20 cellular contexts compared by ENCODE assay signal in the genomic region with DNA sequence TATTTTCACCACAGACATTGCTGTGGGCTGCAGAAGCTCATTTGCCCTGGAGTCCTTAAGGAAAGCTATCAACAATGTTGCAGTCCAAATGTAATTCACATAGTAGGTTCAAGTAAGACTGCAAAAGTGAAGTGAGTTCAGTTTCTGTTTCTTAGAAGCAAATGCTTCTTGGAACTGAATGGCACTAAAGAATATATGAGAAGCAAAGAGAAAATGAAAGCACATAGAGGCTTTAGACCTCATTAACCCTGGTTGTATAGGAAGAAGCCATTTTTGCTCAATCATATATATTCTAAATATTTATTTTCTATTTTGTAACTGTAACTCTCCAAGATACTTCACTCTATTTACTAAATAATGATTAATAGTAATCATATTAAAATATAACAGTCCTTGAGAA.
DNase-seq lines count a peak whose midpoint lies in the region; ATAC-seq, FAIRE-seq and TF ChIP-seq lines count a peak whose summit lies in the region.
"Had no signal": no experiment of that assay in that cellular context is flagged by ENCODE, and none has a peak within 500 bp of the region (broad histone marks: within the 10 kb centered on the region; RNA-seq: fewer than 3 reads in every experiment).

No MANE protein-coding gene starts in this region.

- peak; percentile 7 for DNase-seq in NCI-H2196 (lab: John Stamatoyannopoulos, UW; ENCODE audit: unreplicated experiment)
- no peak for DNase-seq in NCI-H2196 treated with DMSO at 0.1 percent for 48 hours (lab: John Stamatoyannopoulos, UW; ENCODE audit: unreplicated experiment)
- no peak for DNase-seq in Karpas-422
- peak; percentile 52 for DNase-seq in mesenchymal stem cell
- no peak for DNase-seq in HepG2 (ENCODE audit: low spot score)
- no peak for DNase-seq in left lung
- no peak for DNase-seq in HuH-7 (ENCODE audit: low spot score)
- DNase-seq: activated CD4-positive, alpha-beta T cell treated with anti-CD3 and anti-CD28 coated beads for 36 hours; activated T-cell treated with anti-CD3 and anti-CD28 coated beads, Interleukin-2, amount 50 U/mL, for 72 hours; adrenal gland; CD8-positive, alpha-beta memory T cell; colonic mucosa; left colon; NCI-H1105 treated with DMSO at 0.1 percent for 48 hours; NCI-H446; pancreas; Peyer's patch had no signal

- no peaks in the 10 kb centered on the region for H3K27me3 ChIP-seq in Karpas-422 (ENCODE audit: low read length)
- no peaks in the 10 kb centered on the region for H3K27me3 ChIP-seq in mesenchymal stem cell (ENCODE audit: control insufficient read depth in 1 of 2, insufficient read depth in 1 of 2, low read length in 2 of 2)
- H3K27me3 ChIP-seq in HepG2 (ENCODE audit: control insufficient read depth in 1 of 2, insufficient read depth in 2 of 2, low read length in 2 of 2) = no peaks in the 10 kb centered on the region
- H3K27me3 ChIP-seq in left lung = no peaks in the 10 kb centered on the region
- H3K27me3 ChIP-seq: adrenal gland, colonic mucosa, pancreas, Peyer's patch had no signal

- no peaks in the 10 kb centered on the region for H4K20me1 ChIP-seq in Karpas-422 (ENCODE audit: insufficient read depth, low read depth, low read length)
- H4K20me1 ChIP-seq in HepG2 (ENCODE audit: insufficient read depth, low read length) = no peaks in the 10 kb centered on the region

- no peak overlapping the region for H3K18ac ChIP-seq in mesenchymal stem cell (ENCODE audit: low read depth in 1 of 2, low read length in 2 of 2)

- BruUV-seq in HepG2 (replicated peaks; lab: Mats Ljungman, UMichigan) = no TSS peak

- ATAC-seq in GM21723 (IDR thresholded peaks at IDR 0.05; ENCODE audit: unreplicated experiment) (peak; percentile 80), HepG2 (no peak), left lung (no peak)
- ATAC-seq: activated CD4-positive, alpha-beta T cell treated with anti-CD3 and anti-CD28 coated beads for 36 hours; activated T-cell treated with anti-CD3 and anti-CD28 coated beads, Interleukin-2, amount 50 U/mL, for 72 hours; left colon; pancreas had no signal

- H3K4me2 ChIP-seq in Karpas-422 (ENCODE audit: low read depth, low read length, poor library complexity, severe bottlenecking) = peak overlapping the region; percentile 8
- no peak overlapping the region for H3K4me2 ChIP-seq in mesenchymal stem cell (ENCODE audit: low read length, poor library complexity, severe bottlenecking)
- no peak overlapping the region for H3K4me2 ChIP-seq in HepG2 (ENCODE audit: low read depth, low read length)
- H3K4me2 ChIP-seq: smooth muscle cell had no signal

- no peak overlapping the region for H3K4ac ChIP-seq in mesenchymal stem cell (ENCODE audit: low read depth in 1 of 2, low read length in 2 of 2)

- H3K27ac ChIP-seq in Karpas-422 (ENCODE audit: low read length) = no peak overlapping the region
- no peak overlapping the region for H3K27ac ChIP-seq in mesenchymal stem cell (ENCODE audit: low read length, poor library complexity, severe bottlenecking)
- H3K27ac ChIP-seq in HepG2 (ENCODE audit: extremely low read length, insufficient read depth, low read length) = no peak overlapping the region
- no peak overlapping the region for H3K27ac ChIP-seq in left lung
- H3K27ac ChIP-seq: adrenal gland, colonic mucosa, pancreas, Peyer's patch had no signal

- no peak for TF ChIP-seq POLR2A in HepG2 (IDR thresholded peaks at IDR 0.05; ENCODE audit: insufficient read depth in 1 of 2, low read depth in 2 of 2, low read length in 2 of 2)

- POLR2A ChIA-PET in HepG2 (lab: Yijun Ruan, JAX) = no interaction called here

- no peak for FAIRE-seq in HepG2 (lab: Jason Lieb, UNC)

- H3K4me1 ChIP-seq in Karpas-422 (ENCODE audit: low read length) (peaks cover 5% of the 10 kb centered on the region; the same call in 1 of the 2 replicates), mesenchymal stem cell (ENCODE audit: control insufficient read depth, insufficient read depth, low read depth, low read length) (no peaks in the 10 kb centered on the region), HepG2 (ENCODE audit: insufficient read depth, low read length) (no peaks in the 10 kb centered on the region), left lung (no peaks in the 10 kb centered on the region)
- H3K4me1 ChIP-seq: colonic mucosa, HAP-1, pancreas, Peyer's patch had no signal

- in situ Hi-C loops in HepG2 (cut with HindIII; ENCODE audit: extremely low pct_ligation_motif_present, low pct_unique_long_range_greater_than_20kb) = no loop called here

- no peak for TF ChIP-seq CTCF in HepG2 (CRISPR knock-in tag; IDR thresholded peaks at IDR 0.05)
- no peak for TF ChIP-seq CTCF in left lung (IDR thresholded peaks at IDR 0.05)

- H3K9me2 ChIP-seq in Karpas-422 (replicated peaks; ENCODE audit: insufficient read depth, low read length) = no peaks in the 10 kb centered on the region

- no peak for TF ChIP-seq EP300 in HepG2 (IDR thresholded peaks at IDR 0.05; ENCODE audit: low read depth in 2 of 2, low read length in 2 of 2)
- TF ChIP-seq EP300 in HepG2 (CRISPR knock-in tag; IDR thresholded peaks at IDR 0.05; ENCODE audit: borderline replicate concordance) = no peak

- H2AK5ac ChIP-seq in mesenchymal stem cell (ENCODE audit: low read length, severe bottlenecking) = no peak overlapping the region

- H3K9me3 ChIP-seq in Karpas-422 (ENCODE audit: low read length) (peaks cover under 1% of the 10 kb centered on the region), mesenchymal stem cell (ENCODE audit: control insufficient read depth, low read length) (peaks cover 5% of the 10 kb centered on the region), HepG2 (ENCODE audit: low read length) (peaks cover 40% of the 10 kb centered on the region), left lung (peaks cover 0 to 28% of the 10 kb centered on the region in 2 donors)
- H3K9me3 ChIP-seq: adrenal gland, colonic mucosa, HAP-1, pancreas had no signal

- H4K91ac ChIP-seq in mesenchymal stem cell (ENCODE audit: low read length) = no peak overlapping the region

- no peak overlapping the region for H3K4me3 ChIP-seq in Karpas-422 (ENCODE audit: low read length)
- H3K4me3 ChIP-seq in mesenchymal stem cell (ENCODE audit: insufficient read depth in 1 of 2, low read depth in 1 of 2, low read length in 2 of 2) = no peak overlapping the region
- H3K4me3 ChIP-seq in HepG2 (replicated peaks in 1 of 3; ENCODE audit: insufficient read depth in 1 of 3, low read depth in 2 of 3, low read length in 3 of 3) = no peak overlapping the region
- no peak overlapping the region for H3K4me3 ChIP-seq in left lung
- H3K4me3 ChIP-seq: adrenal gland, colonic mucosa, HAP-1, pancreas, Peyer's patch, smooth muscle cell had no signal

- no peak overlapping the region for H3K9ac ChIP-seq in Karpas-422 (ENCODE audit: low read length)
- H3K9ac ChIP-seq in mesenchymal stem cell (ENCODE audit: low read length) = no peak overlapping the region
- no peak overlapping the region for H3K9ac ChIP-seq in HepG2 (ENCODE audit: insufficient read depth, low read depth, low read length)

- H2BK15ac ChIP-seq in mesenchymal stem cell (ENCODE audit: low read depth, poor library complexity, severe bottlenecking) = no peak overlapping the region

- H2BK120ac ChIP-seq in mesenchymal stem cell (ENCODE audit: low read depth, low read length) = no peak overlapping the region

- CTCF ChIA-PET in HepG2 (lab: Yijun Ruan, JAX; ENCODE audit: low intra/inter-chr PET ratio, low total read pairs) = no interaction called here

- H2AFZ ChIP-seq in Karpas-422 (ENCODE audit: low read length) (no peak overlapping the region), mesenchymal stem cell (ENCODE audit: low read depth, low read length) (no peak overlapping the region), HepG2 (ENCODE audit: low read length) (no peak overlapping the region)

- H3K23ac ChIP-seq in mesenchymal stem cell (ENCODE audit: low read length in 2 of 2) = no peak overlapping the region

- no peak overlapping the region for H2BK12ac ChIP-seq in mesenchymal stem cell (ENCODE audit: low read length in 2 of 2)

- TF ChIP-seq RAD21 in HepG2 (CRISPR knock-in tag; IDR thresholded peaks at IDR 0.05) = no peak

- intact Hi-C loops in HepG2 (cut with micrococcal nuclease; ENCODE audit: unreplicated experiment) = no loop called here
- intact Hi-C loops in left lung (cut with DNase I) = no loop called here

- no peak overlapping the region for H4K8ac ChIP-seq in mesenchymal stem cell (ENCODE audit: low read length)

- H3K79me2 ChIP-seq in Karpas-422 (ENCODE audit: low read length) (peaks cover 47% of the 10 kb centered on the region), HepG2 (ENCODE audit: insufficient read depth, low read length) (no peaks in the 10 kb centered on the region)

- no peak overlapping the region for H3K14ac ChIP-seq in mesenchymal stem cell (ENCODE audit: low read length in 2 of 2)

- H3K36me3 ChIP-seq in Karpas-422 (ENCODE audit: insufficient read depth, low read length) = no peaks in the 10 kb centered on the region
- H3K36me3 ChIP-seq in mesenchymal stem cell (ENCODE audit: control insufficient read depth in 1 of 2, insufficient read depth in 2 of 2, low read depth in 1 of 2, low read length in 2 of 2) = no peaks in the 10 kb centered on the region
- no peaks in the 10 kb centered on the region for H3K36me3 ChIP-seq in HepG2 (replicated peaks in 1 of 2; ENCODE audit: control insufficient read depth in 1 of 2, insufficient read depth in 2 of 2, low read length in 2 of 2)
- H3K36me3 ChIP-seq in left lung = no peaks in the 10 kb centered on the region
- H3K36me3 ChIP-seq: adrenal gland, colonic mucosa, HAP-1, pancreas, Peyer's patch had no signal

- no peaks in the 10 kb centered on the region for H3K79me1 ChIP-seq in mesenchymal stem cell (replicated peaks; ENCODE audit: low read length, poor library complexity, severe bottlenecking)

- H2BK5ac ChIP-seq in mesenchymal stem cell (ENCODE audit: low read depth, low read length, poor library complexity, severe bottlenecking) = no peak overlapping the region

TF ChIP-seq in HepG2, 621 proteins besides CTCF, POLR2A, EP300 and RAD21 (continues in another document):
- TF ChIP-seq ZNF274 (CRISPR knock-in tag; IDR thresholded peaks at IDR 0.05) (no peak), CEBPG (CRISPR knock-in tag; IDR thresholded peaks at IDR 0.05) (no peak)

Comparison
In these comparisons a context has a peak if more than half of its experiments do, and no peak if none do; other contexts are left out.
1. DNase-seq: peak in NCI-H2196 (single experiment) and mesenchymal stem cell (single experiment); none in NCI-H2196 treated with DMSO at 0.1 percent for 48 hours (single experiment), Karpas-422 (single experiment), HepG2 (single experiment), left lung (0 of 2) and HuH-7 (single experiment).